In the genomic region with DNA sequence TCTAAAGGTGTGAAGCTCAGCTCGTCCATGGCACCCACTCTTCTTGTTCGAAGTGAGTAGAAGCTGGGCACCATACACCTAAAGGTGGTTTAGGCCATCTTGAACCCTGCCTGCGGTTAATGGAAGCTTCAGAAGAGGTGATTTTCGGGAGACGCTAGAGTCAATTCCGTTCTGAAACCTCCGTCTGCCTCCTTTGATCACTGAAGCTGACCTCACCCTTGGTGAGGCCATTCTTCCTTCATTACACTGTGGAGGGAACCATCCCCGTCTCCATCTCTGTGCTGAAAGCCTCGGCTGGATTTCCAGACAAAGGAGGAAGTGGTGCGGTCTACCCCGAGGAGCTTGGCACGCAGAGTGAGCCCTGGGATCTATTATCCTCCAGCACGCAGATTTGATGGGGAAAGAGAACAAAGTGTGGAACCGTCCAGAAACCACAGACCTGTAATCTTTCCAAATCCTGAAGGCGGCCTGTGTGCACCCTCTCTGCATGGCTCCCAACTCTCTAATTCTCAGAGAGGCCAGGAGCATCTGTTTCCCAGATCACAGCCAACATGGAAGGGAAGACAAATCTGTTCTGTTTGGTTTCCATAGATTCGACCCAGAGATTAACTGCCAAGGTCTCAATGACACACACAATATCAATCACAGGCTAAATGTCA, we compare ENCODE assay signal across 1 cellular context.
TF ChIP-seq lines count a peak whose summit lies in the region.

No MANE protein-coding gene starts in this region.

TF ChIP-seq in H1, 55 proteins besides CTCF, POLR2A, EP300 and RAD21 (continued from another document):
- TF ChIP-seq POLR2AphosphoS5 (IDR thresholded peaks at IDR 0.05; ENCODE audit: low read depth, low read length) (no peak), ASH2L (IDR thresholded peaks at IDR 0.05; ENCODE audit: low read length) (no peak), NANOG (IDR thresholded peaks at IDR 0.05; ENCODE audit: insufficient read depth, low read depth, low read length, poor library complexity, severe bottlenecking) (no peak), RBBP5 (IDR thresholded peaks at IDR 0.05; ENCODE audit: borderline replicate concordance, low read depth, low read length) (no peak), TBP (IDR thresholded peaks at IDR 0.05; ENCODE audit: low read depth, low read length) (no peak), FOSL1 (IDR thresholded peaks at IDR 0.05; ENCODE audit: insufficient read depth, low read depth, low read length) (no peak), MAX (IDR thresholded peaks at IDR 0.05) (no peak), NRF1 (IDR thresholded peaks at IDR 0.05; ENCODE audit: low read depth, low read length) (no peak), ZNF274 (IDR thresholded peaks at IDR 0.05; ENCODE audit: borderline replicate concordance, extremely low read depth, low read length) (no peak), RFX5 (IDR thresholded peaks at IDR 0.05; ENCODE audit: borderline replicate concordance, low read depth, low read length) (no peak)
